Comparison of ENCODE assay signal across 25 cellular contexts in the genomic region with DNA sequence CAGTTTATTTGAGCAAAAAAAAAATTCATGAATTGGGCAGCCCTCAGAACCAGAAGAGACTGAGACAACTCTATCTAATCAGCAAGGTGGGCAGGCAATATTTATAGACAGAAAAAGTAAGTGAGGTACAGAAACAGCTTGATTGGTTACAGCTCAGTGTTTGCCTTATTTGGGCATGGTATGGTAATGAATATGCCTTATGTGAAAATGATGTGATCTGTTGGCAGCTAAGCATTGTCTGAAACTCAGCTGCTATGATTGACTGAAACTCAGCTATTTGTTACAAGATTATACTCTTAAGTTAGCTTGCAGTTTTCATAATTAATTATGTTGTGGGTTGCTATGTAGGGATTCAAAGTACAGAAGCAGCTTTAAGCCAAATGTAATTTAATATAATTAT.
DNase-seq lines count a peak whose midpoint lies in the region; ATAC-seq and TF ChIP-seq lines count a peak whose summit lies in the region.
"Had no signal": no experiment of that assay in that cellular context is flagged by ENCODE, and none has a peak within 500 bp of the region (broad histone marks: within the 10 kb centered on the region; RNA-seq: fewer than 3 reads in every experiment).

No MANE protein-coding gene starts in this region.

- ATAC-seq in GM18858 (IDR thresholded peaks at IDR 0.05; ENCODE audit: unreplicated experiment) (peak; percentile 66), GM21717 (IDR thresholded peaks at IDR 0.05; ENCODE audit: unreplicated experiment) (peak; percentile 58), HG03439 (IDR thresholded peaks at IDR 0.05; ENCODE audit: unreplicated experiment) (peak; percentile 58)
- ATAC-seq: activated CD8-positive, alpha-beta T cell treated with anti-CD3 and anti-CD28 coated beads for 36 hours; CD8-positive, alpha-beta T cell; left colon; Right ventricle myocardium inferior had no signal

- peak; percentile 13 for DNase-seq in choroid plexus epithelial cell (ENCODE audit: low read depth)
- no peak for DNase-seq in HuH-7.5 (ENCODE audit: low spot score)
- DNase-seq in T-helper 2 cell treated with Interferon-gamma antibody and Interleukin-4, amounts not matched to agents 5 μg/mL and 100 μg/mL, for 36 hours (ENCODE audit: low spot score): no peak
- DNase-seq in SKM-1 treated with dmso at 0.1 percent for 144 hours (lab: John Stamatoyannopoulos, UW; ENCODE audit: unreplicated experiment): no peak
- DNase-seq: activated CD8-positive, alpha-beta T cell treated with anti-CD3 and anti-CD28 coated beads for 36 hours; activated naive CD4-positive, alpha-beta T cell treated with Interleukin-2 at 50 U/mL for 16 hours; amniotic stem cell; CD8-positive, alpha-beta T cell; DMS79 treated with DMSO at 0.1 percent for 48 hours; Kasumi-1; left colon; mesenchymal stem cell; NCI-H1048; NCI-H187 treated with DMSO at 0.1 percent for 48 hours; NCI-H345; NCI-H82; stimulated activated CD4-positive, alpha-beta T cell treated with anti-CD3 and anti-CD28 coated beads, Interleukin-4, amount 100 ng/mL, for 24 hours; tibial artery had no signal

- no peak for TF ChIP-seq CTCF in choroid plexus epithelial cell (conservative IDR thresholded peaks at IDR 0.05; ENCODE audit: low read depth, low read length)

- no peaks in the 10 kb centered on the region for H3K4me1 Mint-ChIP-seq in T-helper 2 cell treated with Interferon-gamma antibody and Interleukin-4, amounts not matched to agents 5 μg/mL and 100 μg/mL, for 36 hours (ENCODE audit: low read depth)

- H3K27ac Mint-ChIP-seq in T-helper 2 cell treated with Interferon-gamma antibody and Interleukin-4, amounts not matched to agents 5 μg/mL and 100 μg/mL, for 36 hours: no peak overlapping the region
- H3K27ac Mint-ChIP-seq: activated CD8-positive, alpha-beta T cell treated with anti-CD3 and anti-CD28 coated beads for 36 hours; CD8-positive, alpha-beta T cell; stimulated activated naive CD8-positive, alpha-beta T cell treated with anti-CD3 and anti-CD28 coated beads, Interleukin-15, Interleukin-2, amounts not matched to agents 100 ng/mL and 50 ng/mL, for 24 hours had no signal

- peaks cover 25% of the 10 kb centered on the region for H3K9me3 Mint-ChIP-seq in T-helper 2 cell treated with Interferon-gamma antibody and Interleukin-4, amounts not matched to agents 5 μg/mL and 100 μg/mL, for 36 hours
- H3K9me3 Mint-ChIP-seq: stimulated activated naive CD8-positive, alpha-beta T cell treated with anti-CD3 and anti-CD28 coated beads, Interleukin-15, Interleukin-2, amounts not matched to agents 100 ng/mL and 50 ng/mL, for 24 hours had no signal

- no peaks in the 10 kb centered on the region for H3K36me3 Mint-ChIP-seq in T-helper 2 cell treated with Interferon-gamma antibody and Interleukin-4, amounts not matched to agents 5 μg/mL and 100 μg/mL, for 36 hours (ENCODE audit: low read depth)
- H3K36me3 Mint-ChIP-seq: CD8-positive, alpha-beta T cell had no signal

- no peaks in the 10 kb centered on the region for H3K27me3 Mint-ChIP-seq in T-helper 2 cell treated with Interferon-gamma antibody and Interleukin-4, amounts not matched to agents 5 μg/mL and 100 μg/mL, for 36 hours (ENCODE audit: low read depth)
- H3K27me3 Mint-ChIP-seq: activated CD8-positive, alpha-beta T cell treated with anti-CD3 and anti-CD28 coated beads for 36 hours; stimulated activated naive CD8-positive, alpha-beta T cell treated with anti-CD3 and anti-CD28 coated beads, Interleukin-15, Interleukin-2, amounts not matched to agents 100 ng/mL and 50 ng/mL, for 24 hours had no signal

- H3K4me3 Mint-ChIP-seq in T-helper 2 cell treated with Interferon-gamma antibody and Interleukin-4, amounts not matched to agents 5 μg/mL and 100 μg/mL, for 36 hours: no peak overlapping the region
- H3K4me3 Mint-ChIP-seq: activated CD8-positive, alpha-beta T cell treated with anti-CD3 and anti-CD28 coated beads for 36 hours; CD8-positive, alpha-beta T cell; stimulated activated naive CD8-positive, alpha-beta T cell treated with anti-CD3 and anti-CD28 coated beads, Interleukin-15, Interleukin-2, amounts not matched to agents 100 ng/mL and 50 ng/mL, for 24 hours had no signal

- H3K4me3 ChIP-seq in choroid plexus epithelial cell (ENCODE audit: low read depth, low read length): no peak overlapping the region
- H3K4me3 ChIP-seq: cardiac muscle cell, right atrium auricular region, tibial artery had no signal
